Comparison of ENCODE assay signal across 14 cellular contexts in genomic region chr1:111903148-111903857, GRCh38.
"Had no signal": no experiment of that assay in that cellular context is flagged by ENCODE, and none has a peak within 500 bp of the region (broad histone marks: within the 10 kb centered on the region; RNA-seq: fewer than 3 reads in every experiment).

No MANE protein-coding gene starts in this region.

- H3K9me3 Mint-ChIP-seq: activated CD4-positive, alpha-beta T cell treated with anti-CD3 and anti-CD28 coated beads, Interleukin-2, amount 10 ng/mL, durations not matched to agents 7 days and 5 days; activated naive CD8-positive, alpha-beta T cell treated with anti-CD3 and anti-CD28 coated beads, Interleukin-2, amount 10 ng/mL, durations not matched to agents 7 days and 5 days; dendritic cell treated with granulocyte-macrophage colony-stimulating factor and Interleukin-4, amounts not matched to agents 40 ng/mL and 50 ng/mL, for 4 days; T-helper 2 cell treated with Interferon-gamma antibody and Interleukin-4, amounts not matched to agents 5 μg/mL and 100 μg/mL, for 36 hours had no signal

- H3K36me3 Mint-ChIP-seq: activated naive CD8-positive, alpha-beta T cell treated with anti-CD3 and anti-CD28 coated beads, Interleukin-2, amount 10 ng/mL, durations not matched to agents 7 days and 5 days; naive thymus-derived CD4-positive, alpha-beta T cell had no signal

- H3K36me3 ChIP-seq: brain microvascular endothelial cell, tibial artery, uterus had no signal

- H3K9me3 ChIP-seq: gastroesophageal sphincter, tibial artery, uterus had no signal

- H3K27ac Mint-ChIP-seq: activated CD4-positive, alpha-beta T cell treated with anti-CD3 and anti-CD28 coated beads, Interleukin-2, amount 10 ng/mL, durations not matched to agents 7 days and 5 days; activated naive CD8-positive, alpha-beta T cell treated with anti-CD3 and anti-CD28 coated beads, Interleukin-2, amount 10 ng/mL, durations not matched to agents 7 days and 5 days; dendritic cell treated with granulocyte-macrophage colony-stimulating factor and Interleukin-4, amounts not matched to agents 40 ng/mL and 50 ng/mL, for 4 days; naive thymus-derived CD4-positive, alpha-beta T cell; T-helper 2 cell treated with Interferon-gamma antibody and Interleukin-4, amounts not matched to agents 5 μg/mL and 100 μg/mL, for 36 hours had no signal

- H3K4me1 ChIP-seq: uterus had no signal

- H3K4me3 Mint-ChIP-seq: activated CD4-positive, alpha-beta T cell treated with anti-CD3 and anti-CD28 coated beads, Interleukin-2, amount 10 ng/mL, durations not matched to agents 7 days and 5 days; activated naive CD8-positive, alpha-beta T cell treated with anti-CD3 and anti-CD28 coated beads, Interleukin-2, amount 10 ng/mL, durations not matched to agents 7 days and 5 days; dendritic cell treated with granulocyte-macrophage colony-stimulating factor and Interleukin-4, amounts not matched to agents 40 ng/mL and 50 ng/mL, for 4 days; naive thymus-derived CD4-positive, alpha-beta T cell; T-helper 2 cell treated with Interferon-gamma antibody and Interleukin-4, amounts not matched to agents 5 μg/mL and 100 μg/mL, for 36 hours had no signal

- H3K27ac ChIP-seq: brain microvascular endothelial cell, uterus had no signal

- H3K4me3 ChIP-seq: gastroesophageal sphincter, tibial artery, uterus had no signal

- H3K4me1 Mint-ChIP-seq: activated naive CD8-positive, alpha-beta T cell treated with anti-CD3 and anti-CD28 coated beads, Interleukin-2, amount 10 ng/mL, durations not matched to agents 7 days and 5 days had no signal

- H3K27me3 ChIP-seq: brain microvascular endothelial cell, gastroesophageal sphincter, tibial artery, uterus had no signal

- ATAC-seq: left lobe of liver; naive thymus-derived CD4-positive, alpha-beta T cell had no signal

- DNase-seq: activated CD4-positive, alpha-beta T cell treated with anti-CD3 and anti-CD28 coated beads, Interleukin-2, amount 10 ng/mL, durations not matched to agents 7 days and 5 days; activated CD4-positive, CD25-positive, alpha-beta regulatory T cell; activated naive CD8-positive, alpha-beta T cell treated with anti-CD3 and anti-CD28 coated beads, Interleukin-2, amount 10 ng/mL, durations not matched to agents 7 days and 5 days; brain microvascular endothelial cell; naive thymus-derived CD4-positive, alpha-beta T cell; stimulated activated CD4-positive, alpha-beta T cell treated with anti-CD3 and anti-CD28 coated beads, Interleukin-15, amount 100 ng/mL, for 24 hours; stimulated activated CD4-positive, alpha-beta T cell treated with anti-CD3 and anti-CD28 coated beads, Interleukin-4, amount 100 ng/mL, for 1 hour; stimulated activated naive CD4-positive, alpha-beta T cell; tibial artery; uterus had no signal
